21 cellular contexts compared by ENCODE assay signal in the genomic region with DNA sequence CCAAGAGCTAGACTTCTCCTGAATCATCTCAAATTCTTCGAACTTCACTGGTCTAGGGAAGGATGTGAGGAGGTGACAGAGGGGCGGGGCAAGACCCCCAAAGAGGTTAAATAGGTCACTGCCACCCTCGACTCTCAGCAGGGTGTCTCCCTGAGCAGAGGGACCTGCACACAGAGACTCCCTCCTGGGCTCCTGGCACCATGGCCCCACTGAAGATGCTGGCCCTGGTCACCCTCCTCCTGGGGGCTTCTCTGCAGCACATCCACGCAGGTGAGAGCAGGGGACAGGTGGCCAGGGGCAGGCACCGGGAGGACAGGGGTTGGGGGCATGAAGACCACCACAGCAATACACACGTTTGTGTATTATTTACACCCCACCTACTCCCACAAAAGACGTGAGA. TPM values are rescaled to one million over a fixed set of nuclear protein-coding genes. Genes with fewer than 3 reads are reported as not detected.
"Had no signal": no experiment of that assay in that cellular context is flagged by ENCODE, and none has a peak within 500 bp of the region (broad histone marks: within the 10 kb centered on the region; RNA-seq: fewer than 3 reads in every experiment).

No MANE protein-coding gene starts in this region.

- H3K36me3 ChIP-seq: brain microvascular endothelial cell, lower lobe of right lung, right lobe of liver had no signal

- ATAC-seq: left cardiac atrium; lower lobe of right lung; naive thymus-derived CD4-positive, alpha-beta T cell; right lobe of liver had no signal

- H3K27me3 ChIP-seq: brain microvascular endothelial cell, right lobe of liver had no signal

- DNase-seq: activated CD4-positive, alpha-beta T cell treated with anti-CD3 and anti-CD28 coated beads, Interleukin-2, amount 50 U/mL, for 48 hours; activated CD4-positive, CD25-positive, alpha-beta regulatory T cell treated with anti-CD3 and anti-CD28 coated beads, Interleukin-2, amount 50 U/mL, for 72 hours; activated gamma-delta T cell; activated T-cell treated with anti-CD3 and anti-CD28 coated beads, Interleukin-2, amount 50 U/mL, for 48 hours; amygdala; brain microvascular endothelial cell; cerebellar nuclear complex; dermis blood vessel endothelial cell; endodermal cell; erythroblast; hypothalamus; left cardiac atrium; lower lobe of right lung; naive thymus-derived CD4-positive, alpha-beta T cell; occipital lobe; right lobe of liver; stimulated activated CD4-positive, alpha-beta T cell treated with anti-CD3 and anti-CD28 coated beads, Interleukin-1b, Interleukin-23, amount 100 ng/mL, for 48 hours; stimulated activated naive CD4-positive, alpha-beta T cell had no signal

- H3K9me3 ChIP-seq: lower lobe of right lung, right lobe of liver had no signal

- H3K4me3 ChIP-seq: lower lobe of right lung, right lobe of liver had no signal

- H3K27ac ChIP-seq: brain microvascular endothelial cell, lower lobe of right lung, right lobe of liver had no signal

RNA-seq across cellular contexts. Expression of gene CCL17, which starts 9.2 kb away (rescaled TPM):
- total RNA-seq: dermis blood vessel endothelial cell, endodermal cell, left cardiac atrium, occipital lobe, progenitor cell of endocrine pancreas, right lobe of liver, temporal lobe, urinary bladder had no signal
- polyA plus RNA-seq: naive thymus-derived CD4-positive, alpha-beta T cell; urinary bladder had no signal

RNA-seq across cellular contexts. Expression of gene CX3CL1, which starts 41.4 kb away (rescaled TPM):
- total RNA-seq: naive thymus-derived CD4-positive, alpha-beta T cell had no signal
- polyA plus RNA-seq: naive thymus-derived CD4-positive, alpha-beta T cell had no signal
